32 cellular contexts compared by ENCODE assay signal in the genomic region with DNA sequence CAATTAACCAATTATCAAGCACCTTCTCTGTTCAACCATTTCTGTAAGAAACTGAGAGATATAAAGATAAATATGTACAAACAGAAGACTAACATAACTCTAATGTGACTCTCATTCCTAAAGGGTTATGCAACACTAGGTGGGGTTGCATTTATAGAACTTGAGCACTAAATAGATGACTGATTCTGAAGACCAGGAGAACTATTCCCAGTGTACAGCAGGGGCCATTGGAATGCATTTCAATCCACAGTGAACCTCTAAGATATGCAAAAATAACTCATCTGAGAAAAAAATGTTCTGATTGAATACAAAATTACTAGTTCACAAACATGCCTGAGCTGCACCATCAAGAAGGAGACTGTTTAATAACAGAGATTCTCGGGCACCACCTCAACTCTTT.
"Had no signal": no experiment of that assay in that cellular context is flagged by ENCODE, and none has a peak within 500 bp of the region (broad histone marks: within the 10 kb centered on the region; RNA-seq: fewer than 3 reads in every experiment).

No MANE protein-coding gene starts in this region.

- H3K36me3 ChIP-seq: adrenal gland, breast epithelium, cardiac muscle cell, colonic mucosa, esophagus muscularis mucosa, gastroesophageal sphincter had no signal

- H3K27ac ChIP-seq: adrenal gland, breast epithelium, cardiac muscle cell, colonic mucosa, dorsolateral prefrontal cortex, esophagus muscularis mucosa, gastroesophageal sphincter had no signal

- H3K4me3 ChIP-seq: adrenal gland, breast epithelium, cardiac muscle cell, colonic mucosa, dorsolateral prefrontal cortex, esophagus muscularis mucosa, gastroesophageal sphincter had no signal

- DNase-seq: activated CD4-positive, alpha-beta memory T cell treated with anti-CD3 and anti-CD28 coated beads for 36 hours; activated CD4-positive, alpha-beta T cell treated with anti-CD3 and anti-CD28 coated beads for 36 hours; activated CD4-positive, alpha-beta T cell treated with anti-CD3 and anti-CD28 coated beads, Interleukin-2, amount 10 ng/mL, durations not matched to agents 24 days and 14 days; activated CD4-positive, CD25-positive, alpha-beta regulatory T cell; activated CD4-positive, CD25-positive, alpha-beta regulatory T cell treated with anti-CD3 and anti-CD28 coated beads, Interleukin-2, amount 50 U/mL, for 72 hours; activated CD8-positive, alpha-beta memory T cell treated with anti-CD3 and anti-CD28 coated beads, Interleukin-2, amount 10 ng/mL, durations not matched to agents 7 days and 5 days; activated CD8-positive, alpha-beta memory T cell treated with anti-CD3 and anti-CD28 coated beads, Interleukin-2, amount 50 U/mL, for 4 hours; activated CD8-positive, alpha-beta T cell treated with anti-CD3 and anti-CD28 coated beads, Interleukin-2, amount 10 ng/mL, durations not matched to agents 7 days and 5 days; activated effector memory CD4-positive, alpha-beta T cell treated with anti-CD3 and anti-CD28 coated beads, Interleukin-2, amount 50 U/mL, for 16 hours; activated naive CD4-positive, alpha-beta T cell treated with anti-CD3 and anti-CD28 coated beads for 36 hours; activated naive CD8-positive, alpha-beta T cell treated with anti-CD3 and anti-CD28 coated beads for 36 hours; activated naive CD8-positive, alpha-beta T cell treated with anti-CD3 and anti-CD28 coated beads, Interleukin-2, amount 50 U/mL, for 24 hours; activated T-cell treated with anti-CD3 and anti-CD28 coated beads, Interleukin-2, amount 50 U/mL, for 1 hour; activated T-cell treated with anti-CD3 and anti-CD28 coated beads, Interleukin-2, amount 50 U/mL, for 48 hours; adrenal gland; amygdala; aorta; central memory CD4-positive, alpha-beta T cell; cerebellar nuclear complex; colonic mucosa; dorsolateral prefrontal cortex; effector memory CD4-positive, alpha-beta T cell; endodermal cell; erythroblast; foreskin melanocyte; T-helper 1 cell; T-helper 17 cell; T1000 had no signal

- H3K9me3 ChIP-seq: adrenal gland, colonic mucosa, esophagus muscularis mucosa, gastroesophageal sphincter had no signal

- H3K4me1 ChIP-seq: adrenal gland, breast epithelium, colonic mucosa, esophagus muscularis mucosa, gastroesophageal sphincter had no signal

- H3K27me3 ChIP-seq: adrenal gland, breast epithelium, cardiac muscle cell, colonic mucosa, dorsolateral prefrontal cortex, esophagus muscularis mucosa, gastroesophageal sphincter had no signal
